ENCODE assay signal across 12 cellular contexts in genomic region chr14:103705158-103705523, GRCh38. TPM values are rescaled to one million over a fixed set of nuclear protein-coding genes. Genes with fewer than 3 reads are reported as not detected.
DNase-seq lines count a peak whose midpoint lies in the region; ATAC-seq and TF ChIP-seq lines count a peak whose summit lies in the region.
"Had no signal": no experiment of that assay in that cellular context is flagged by ENCODE, and none has a peak within 500 bp of the region (broad histone marks: within the 10 kb centered on the region; RNA-seq: fewer than 3 reads in every experiment).

No MANE protein-coding gene starts in this region.

- CTCF ChIA-PET in activated naive CD4-positive, alpha-beta T cell treated with anti-CD3 and anti-CD28 coated beads for 36 hours (lab: Charles Lee): no interaction called here

- no peaks in the 10 kb centered on the region for H3K9me3 ChIP-seq in esophagus muscularis mucosa

- WGBS in esophagus muscularis mucosa: 42% methylated on average over 5 of the region's 15 CpGs
- 59% methylated on average over 15 of the region's 15 CpGs for WGBS in urinary bladder

- intact Hi-C loops in activated naive CD4-positive, alpha-beta T cell treated with anti-CD3 and anti-CD28 coated beads for 36 hours (cut with micrococcal nuclease): loop anchor here (10.0 kb wide), 1 partner anchor 1600 kb away; the partner anchor contains the start of gene BRF1
- intact Hi-C loops in esophagus muscularis mucosa (cut with DNase I): no loop called here

- no peaks in the 10 kb centered on the region for H3K4me1 Mint-ChIP-seq in activated naive CD4-positive, alpha-beta T cell treated with anti-CD3 and anti-CD28 coated beads for 36 hours (ENCODE audit: low read depth)
- H3K4me1 Mint-ChIP-seq in nephron progenitor cell: peaks cover 38% of the 10 kb centered on the region
- H3K4me1 Mint-ChIP-seq: activated naive CD4-positive, alpha-beta T cell treated with anti-CD3 and anti-CD28 coated beads, Interleukin-2, amount 50 U/mL, for 24 hours had no signal

- H3K4me1 ChIP-seq in esophagus muscularis mucosa (peaks cover 34 to 73% (median 59%) of the 10 kb centered on the region in 4 donors), urinary bladder (ENCODE audit: insufficient read depth) (no peaks in the 10 kb centered on the region)

- no peak for TF ChIP-seq CTCF in esophagus muscularis mucosa (IDR thresholded peaks at IDR 0.05)
- no peak for TF ChIP-seq CTCF in nephron progenitor cell (IDR thresholded peaks at IDR 0.05)

- peak overlapping the region in 1 of 4 donors; percentile 11 for H3K4me3 ChIP-seq in esophagus muscularis mucosa
- H3K4me3 ChIP-seq in urinary bladder (ENCODE audit: low read depth, low read length): no peak overlapping the region

- H3K36me3 ChIP-seq in esophagus muscularis mucosa (peaks cover 21 to 77% (median 69%) of the 10 kb centered on the region in 4 donors), urinary bladder (ENCODE audit: insufficient read depth) (no peaks in the 10 kb centered on the region)

- no peaks in the 10 kb centered on the region for H3K9me3 Mint-ChIP-seq in activated naive CD4-positive, alpha-beta T cell treated with anti-CD3 and anti-CD28 coated beads for 36 hours
- no peaks in the 10 kb centered on the region for H3K9me3 Mint-ChIP-seq in nephron progenitor cell
- H3K9me3 Mint-ChIP-seq: activated naive CD4-positive, alpha-beta T cell treated with anti-CD3 and anti-CD28 coated beads, Interleukin-2, amount 50 U/mL, for 24 hours had no signal

- peaks cover 17% of the 10 kb centered on the region for H3K36me3 Mint-ChIP-seq in activated naive CD4-positive, alpha-beta T cell treated with anti-CD3 and anti-CD28 coated beads for 36 hours (ENCODE audit: low read depth)
- peaks cover 28% of the 10 kb centered on the region for H3K36me3 Mint-ChIP-seq in nephron progenitor cell (ENCODE audit: low read depth)
- H3K36me3 Mint-ChIP-seq: activated naive CD4-positive, alpha-beta T cell treated with anti-CD3 and anti-CD28 coated beads, Interleukin-2, amount 50 U/mL, for 24 hours had no signal

- peak overlapping the region; percentile 58 for H3K27ac Mint-ChIP-seq in activated naive CD4-positive, alpha-beta T cell treated with anti-CD3 and anti-CD28 coated beads for 36 hours
- H3K27ac Mint-ChIP-seq in nephron progenitor cell: peak overlapping the region; percentile 90
- H3K27ac Mint-ChIP-seq: activated naive CD4-positive, alpha-beta T cell treated with anti-CD3 and anti-CD28 coated beads, Interleukin-2, amount 50 U/mL, for 24 hours had no signal

- no peak for ATAC-seq in GM19395 (IDR thresholded peaks at IDR 0.05; ENCODE audit: unreplicated experiment)

- no peak for TF ChIP-seq POLR2A in esophagus muscularis mucosa (IDR thresholded peaks at IDR 0.05; ENCODE audit: low read depth)

- no peak for DNase-seq in activated naive CD4-positive, alpha-beta T cell treated with anti-CD3 and anti-CD28 coated beads for 36 hours
- no peak for DNase-seq in activated naive CD4-positive, alpha-beta T cell treated with Interleukin-2 at 50 U/mL for 16 hours
- DNase-seq in esophagus muscularis mucosa (ENCODE audit: extremely low spot score) (no peak), nephron progenitor cell (no peak), HuH-7.5 (ENCODE audit: low spot score) (no peak), C1 segment of cervical spinal cord (lab: John Stamatoyannopoulos, UW) (no peak)
- DNase-seq: activated CD4-positive, alpha-beta T cell treated with anti-CD3 and anti-CD28 coated beads, Interleukin-2, amount 50 U/mL, for 4 hours; NCI-H2107; NK-92 treated with Interleukin-12 subunit alpha and Interleukin-12 subunit beta, amount 100 ng/mL, for 24 hours had no signal

- no peaks in the 10 kb centered on the region for H3K27me3 ChIP-seq in esophagus muscularis mucosa

- no peak overlapping the region for H3K4me3 Mint-ChIP-seq in activated naive CD4-positive, alpha-beta T cell treated with anti-CD3 and anti-CD28 coated beads for 36 hours
- no peak overlapping the region for H3K4me3 Mint-ChIP-seq in nephron progenitor cell
- H3K4me3 Mint-ChIP-seq: activated naive CD4-positive, alpha-beta T cell treated with anti-CD3 and anti-CD28 coated beads, Interleukin-2, amount 50 U/mL, for 24 hours had no signal

- H3K27ac ChIP-seq in esophagus muscularis mucosa (replicated peaks in 1 of 4): peak overlapping the region; percentile 23 to 74 (median 53)
- peak overlapping the region; percentile 92 for H3K27ac ChIP-seq in urinary bladder (ENCODE audit: low read depth)

- TF ChIP-seq EP300 in esophagus muscularis mucosa (IDR thresholded peaks at IDR 0.05): no peak

- H3K27me3 Mint-ChIP-seq in activated naive CD4-positive, alpha-beta T cell treated with anti-CD3 and anti-CD28 coated beads for 36 hours (ENCODE audit: low read depth): no peaks in the 10 kb centered on the region
- H3K27me3 Mint-ChIP-seq in nephron progenitor cell (ENCODE audit: low read depth, poor library complexity): no peaks in the 10 kb centered on the region
- H3K27me3 Mint-ChIP-seq: activated naive CD4-positive, alpha-beta T cell treated with anti-CD3 and anti-CD28 coated beads, Interleukin-2, amount 50 U/mL, for 24 hours had no signal

RNA-seq across cellular contexts. Expression of gene XRCC3, which starts 10.1 kb away (rescaled TPM):
- 10 to 100 TPM; 49.0 to 50.4 TPM for total RNA-seq in activated naive CD4-positive, alpha-beta T cell treated with anti-CD3 and anti-CD28 coated beads for 36 hours
- total RNA-seq in esophagus muscularis mucosa (1 to 10 TPM; 1.6 to 5.4 (median 2.1) TPM), urinary bladder (10.6 TPM)
- 5.4 TPM for polyA plus RNA-seq in urinary bladder

RNA-seq across cellular contexts. Expression of gene ZFYVE21, which starts 10.5 kb away (rescaled TPM):
- total RNA-seq in activated naive CD4-positive, alpha-beta T cell treated with anti-CD3 and anti-CD28 coated beads for 36 hours: 10 to 100 TPM in 1 of 2 experiments, 1 to 10 TPM in 1; 9.1 to 10.4 TPM
- total RNA-seq in esophagus muscularis mucosa (100 to 1,000 TPM; 121 to 180 (median 156) TPM), urinary bladder (49.6 TPM)
- polyA plus RNA-seq in urinary bladder: 210 TPM
